Comparison of ENCODE assay signal across 1 cellular context in the genomic region with DNA sequence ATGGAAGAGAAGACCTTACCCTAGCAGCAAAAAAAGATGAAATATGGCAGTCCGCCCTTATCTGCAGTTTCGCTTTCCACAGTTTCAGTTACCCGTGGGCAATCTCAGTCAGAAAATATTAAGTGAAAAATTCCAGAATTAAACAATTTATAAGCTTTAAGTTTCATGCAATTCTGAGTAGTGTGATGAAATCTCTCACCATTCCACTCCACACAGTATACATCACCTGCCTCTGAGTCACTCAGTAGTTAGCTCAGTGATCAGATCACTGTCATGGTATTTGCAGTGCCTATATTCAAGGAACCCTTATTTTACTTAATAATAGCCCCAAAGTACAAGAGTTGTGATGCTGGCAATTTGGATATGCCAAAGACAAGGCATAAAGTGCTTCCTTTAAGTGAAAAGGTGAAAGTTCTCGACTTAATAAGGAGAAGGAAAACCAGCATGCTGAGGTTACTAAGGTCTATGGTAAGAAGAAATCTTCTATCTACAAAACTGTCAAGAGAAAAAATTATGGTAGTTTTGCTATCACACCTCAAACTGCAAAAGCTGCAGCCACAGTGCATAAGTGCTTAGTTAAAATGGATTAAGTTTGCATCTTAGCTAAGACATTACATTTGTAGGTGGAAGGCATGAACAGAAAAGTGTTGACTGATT.
TF ChIP-seq lines count a peak whose summit lies in the region.

No MANE protein-coding gene starts in this region.

TF ChIP-seq in SK-N-SH, 30 proteins besides CTCF, POLR2A, EP300 and RAD21:
- TF ChIP-seq, protein P1, sequence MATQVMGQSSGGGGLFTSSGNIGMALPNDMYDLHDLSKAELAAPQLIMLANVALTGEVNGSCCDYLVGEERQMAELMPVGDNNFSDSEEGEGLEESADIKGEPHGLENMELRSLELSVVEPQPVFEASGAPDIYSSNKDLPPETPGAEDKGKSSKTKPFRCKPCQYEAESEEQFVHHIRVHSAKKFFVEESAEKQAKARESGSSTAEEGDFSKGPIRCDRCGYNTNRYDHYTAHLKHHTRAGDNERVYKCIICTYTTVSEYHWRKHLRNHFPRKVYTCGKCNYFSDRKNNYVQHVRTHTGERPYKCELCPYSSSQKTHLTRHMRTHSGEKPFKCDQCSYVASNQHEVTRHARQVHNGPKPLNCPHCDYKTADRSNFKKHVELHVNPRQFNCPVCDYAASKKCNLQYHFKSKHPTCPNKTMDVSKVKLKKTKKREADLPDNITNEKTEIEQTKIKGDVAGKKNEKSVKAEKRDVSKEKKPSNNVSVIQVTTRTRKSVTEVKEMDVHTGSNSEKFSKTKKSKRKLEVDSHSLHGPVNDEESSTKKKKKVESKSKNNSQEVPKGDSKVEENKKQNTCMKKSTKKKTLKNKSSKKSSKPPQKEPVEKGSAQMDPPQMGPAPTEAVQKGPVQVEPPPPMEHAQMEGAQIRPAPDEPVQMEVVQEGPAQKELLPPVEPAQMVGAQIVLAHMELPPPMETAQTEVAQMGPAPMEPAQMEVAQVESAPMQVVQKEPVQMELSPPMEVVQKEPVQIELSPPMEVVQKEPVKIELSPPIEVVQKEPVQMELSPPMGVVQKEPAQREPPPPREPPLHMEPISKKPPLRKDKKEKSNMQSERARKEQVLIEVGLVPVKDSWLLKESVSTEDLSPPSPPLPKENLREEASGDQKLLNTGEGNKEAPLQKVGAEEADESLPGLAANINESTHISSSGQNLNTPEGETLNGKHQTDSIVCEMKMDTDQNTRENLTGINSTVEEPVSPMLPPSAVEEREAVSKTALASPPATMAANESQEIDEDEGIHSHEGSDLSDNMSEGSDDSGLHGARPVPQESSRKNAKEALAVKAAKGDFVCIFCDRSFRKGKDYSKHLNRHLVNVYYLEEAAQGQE (IDR thresholded peaks at IDR 0.05; ENCODE audit: low read depth, low read length) = no peak
- peak; percentile 19; the same call in 1 of the 2 replicates for TF ChIP-seq FOSL2 (IDR thresholded peaks at IDR 0.05; ENCODE audit: borderline replicate concordance, low read depth)
